8 cellular contexts compared by ENCODE assay signal in genomic region chr1:41955461-41956159, GRCh38. TPM values are rescaled to one million over a fixed set of nuclear protein-coding genes. Genes with fewer than 3 reads are reported as not detected.
DNase-seq lines count a peak whose midpoint lies in the region; ATAC-seq lines count a peak whose summit lies in the region.

No MANE protein-coding gene starts in this region.

- H3K4me1 ChIP-seq in mesodermal cell (ENCODE audit: control insufficient read depth, insufficient read depth, low read length, poor library complexity, severe bottlenecking) = peaks cover 15% of the 10 kb centered on the region

- CTCF ChIA-PET in activated CD8-positive, alpha-beta T cell treated with anti-CD3 and anti-CD28 coated beads, Interleukin-2, amount 10 ng/mL, durations not matched to agents 7 days and 5 days (lab: Charles Lee) = interaction anchor here (1.6 kb wide), 1 partner anchor 25 kb away, joined by 3 read pairs; no protein-coding TSS in a partner anchor

- peaks cover 8% of the 10 kb centered on the region for H3K9me3 Mint-ChIP-seq in activated CD8-positive, alpha-beta T cell treated with anti-CD3 and anti-CD28 coated beads, Interleukin-2, amount 10 ng/mL, durations not matched to agents 7 days and 5 days (ENCODE audit: insufficient read depth)

- H3K36me3 ChIP-seq in mesodermal cell (ENCODE audit: control insufficient read depth, insufficient read depth, low read length) = no peaks in the 10 kb centered on the region

- H3K36me3 Mint-ChIP-seq in activated CD8-positive, alpha-beta T cell treated with anti-CD3 and anti-CD28 coated beads, Interleukin-2, amount 10 ng/mL, durations not matched to agents 7 days and 5 days (ENCODE audit: low read depth) = peaks cover 9% of the 10 kb centered on the region

- no peak overlapping the region for H3K4me3 Mint-ChIP-seq in activated CD8-positive, alpha-beta T cell treated with anti-CD3 and anti-CD28 coated beads, Interleukin-2, amount 10 ng/mL, durations not matched to agents 7 days and 5 days

- H3K4me1 Mint-ChIP-seq in activated CD8-positive, alpha-beta T cell treated with anti-CD3 and anti-CD28 coated beads, Interleukin-2, amount 10 ng/mL, durations not matched to agents 7 days and 5 days (ENCODE audit: low read depth) = peaks cover 11% of the 10 kb centered on the region

- ATAC-seq in HG03575 (IDR thresholded peaks at IDR 0.05; ENCODE audit: extremely low read depth, insufficient number of reproducible peaks, low FRiP score, unreplicated experiment) = peak; percentile 65
- ATAC-seq in activated CD8-positive, alpha-beta T cell treated with anti-CD3 and anti-CD28 coated beads, Interleukin-2, amount 10 ng/mL, durations not matched to agents 7 days and 5 days = peak; percentile 44

- H3K27me3 Mint-ChIP-seq in activated CD8-positive, alpha-beta T cell treated with anti-CD3 and anti-CD28 coated beads, Interleukin-2, amount 10 ng/mL, durations not matched to agents 7 days and 5 days (ENCODE audit: low read depth) = no peaks in the 10 kb centered on the region

- no peak overlapping the region for H3K4me3 ChIP-seq in mesodermal cell (ENCODE audit: extremely low read depth, insufficient read depth, low read length, poor library complexity, severe bottlenecking)

- in situ Hi-C loops in ACHN (cut with HindIII; ENCODE audit: low pct_ligation_motif_present, low pct_unique_long_range_greater_than_20kb, low sequenced_read_pairs) = no loop called here

- DNase-seq in ACHN = peak; percentile 88
- peak; percentile 35 for DNase-seq in GM19238 (ENCODE audit: insufficient read length, low spot score)
- DNase-seq in activated CD8-positive, alpha-beta T cell treated with anti-CD3 and anti-CD28 coated beads, Interleukin-2, amount 10 ng/mL, durations not matched to agents 7 days and 5 days = no peak
- no peak for DNase-seq in central memory CD4-positive, alpha-beta T cell
- no peak for DNase-seq in iPS-NIHi7 (ENCODE audit: extremely low spot score)
- DNase-seq in AML-193 (lab: John Stamatoyannopoulos, UW) = no peak

- H3K27ac ChIP-seq in mesodermal cell (ENCODE audit: low read depth, low read length, severe bottlenecking) = peak overlapping the region; percentile 75

- POLR2A ChIA-PET in activated CD8-positive, alpha-beta T cell treated with anti-CD3 and anti-CD28 coated beads, Interleukin-2, amount 10 ng/mL, durations not matched to agents 7 days and 5 days (lab: Charles Lee) = no interaction called here

- H3K27ac Mint-ChIP-seq in activated CD8-positive, alpha-beta T cell treated with anti-CD3 and anti-CD28 coated beads, Interleukin-2, amount 10 ng/mL, durations not matched to agents 7 days and 5 days = no peak overlapping the region

- 68 to 70% methylated on average over 8 to 9 of the region's 9 CpGs for WGBS in mesodermal cell (ENCODE audit: insufficient coverage in 2 of 2), 2 experiments

- H3K9me3 ChIP-seq in mesodermal cell (ENCODE audit: control insufficient read depth, low read length) = no peaks in the 10 kb centered on the region

RNA-seq across cellular contexts. Expression of gene HIVEP3, which starts 36.9 kb away (rescaled TPM):
- 10 to 100 TPM; 10.8 to 11.8 TPM for total RNA-seq in activated CD8-positive, alpha-beta T cell treated with anti-CD3 and anti-CD28 coated beads, Interleukin-2, amount 10 ng/mL, durations not matched to agents 7 days and 5 days
- 2.7 TPM for polyA plus RNA-seq in mesodermal cell (2013, experiment 1 of 2)
- 1.1 TPM for polyA plus RNA-seq in mesodermal cell (2013, experiment 2 of 2)

Comparison
In these comparisons a context has a peak if more than half of its experiments do, and no peak if none do; other contexts are left out.
1. DNase-seq: peak in ACHN (single experiment) and GM19238 (single experiment); none in activated CD8-positive, alpha-beta T cell treated with anti-CD3 and anti-CD28 coated beads, Interleukin-2, amount 10 ng/mL, durations not matched to agents 7 days and 5 days (single experiment), central memory CD4-positive, alpha-beta T cell (single experiment), iPS-NIHi7 (single experiment) and AML-193 (0 of 2).